In genomic region chr2:224583033-224583432, GRCh38 we compare ENCODE assay signal across 8 cellular contexts. TPM values are rescaled to one million over a fixed set of nuclear protein-coding genes. Genes with fewer than 3 reads are reported as not detected.
DNase-seq lines count a peak whose midpoint lies in the region; ATAC-seq and TF ChIP-seq lines count a peak whose summit lies in the region.
"Not testable (repeated sequence)": the region's sequence is repeated elsewhere in the genome, so short reads cannot be mapped to it uniquely, and the experiment has no call there.

No MANE protein-coding gene starts in this region.

- H4K20me1 ChIP-seq in SK-N-SH (ENCODE audit: insufficient read depth) (peaks cover 64% of the 10 kb centered on the region), hepatocyte (ENCODE audit: insufficient read depth, poor library complexity, severe bottlenecking) (peaks cover 64% of the 10 kb centered on the region)

- not testable (repeated sequence) for H3K36me3 ChIP-seq in BE2C; SK-N-SH (replicated peaks in 1 of 2; ENCODE audit: control insufficient read depth in 1 of 2, insufficient read depth in 2 of 2, low read length in 1 of 2); effector memory CD4-positive, alpha-beta T cell (ENCODE audit: control insufficient read depth, insufficient read depth, low read length); hepatocyte (replicated peaks; ENCODE audit: insufficient read depth, low read depth)

- H2AFZ ChIP-seq in SK-N-SH (ENCODE audit: low read depth); hepatocyte: not testable (repeated sequence)

- CTCF ChIA-PET in SK-N-SH (lab: Yijun Ruan, JAX) = interaction anchor here (0.9 to 1.1 kb wide), 3 partner anchors 68 to 225 kb away, joined by 3 to 4 read pairs (median 4); no protein-coding TSS in a partner anchor

- DNase-seq in BE2C; HFFc6; SK-N-SH; effector memory CD4-positive, alpha-beta T cell; hepatocyte (ENCODE audit: low spot score); nephron progenitor cell: not testable (repeated sequence)

- peaks cover 13% of the 10 kb centered on the region for H3F3A ChIP-seq in SK-N-SH (replicated peaks; ENCODE audit: insufficient read depth)

- WGBS in SK-N-SH (ENCODE audit: low lambda C conversion rate) = 95% methylated on average over 14 of the region's 14 CpGs
- 96% methylated on average over 14 of the region's 14 CpGs for WGBS in hepatocyte (ENCODE audit: low lambda C conversion rate, missing lambda C conversion rate)

- not testable (repeated sequence) for H3K27ac ChIP-seq in SK-N-SH (ENCODE audit: low read depth in 2 of 2, low read length in 1 of 2); effector memory CD4-positive, alpha-beta T cell (ENCODE audit: insufficient read depth, low read length, poor library complexity, severe bottlenecking)
- H3K27ac ChIP-seq in hepatocyte = peak overlapping the region; percentile 83

- ATAC-seq in stimulated activated memory B cell treated with anti-CD40 and anti-IgM and Interleukin-4, amounts not matched to agents 10 μg/mL and 1 μg/mL and 100 μg/mL, for 72 hours = not testable (repeated sequence)

- not testable (repeated sequence) for H3K27ac Mint-ChIP-seq in HFFc6; activated naive CD4-positive, alpha-beta T cell treated with anti-CD3 and anti-CD28 coated beads, Interleukin-2, amount 50 U/mL, for 24 hours; nephron progenitor cell; stimulated activated memory B cell treated with anti-CD40 and anti-IgM and Interleukin-4, amounts not matched to agents 10 μg/mL and 1 μg/mL and 100 μg/mL, for 72 hours

- not testable (repeated sequence) for H3K27me3 Mint-ChIP-seq in HFFc6 (ENCODE audit: insufficient read depth); activated naive CD4-positive, alpha-beta T cell treated with anti-CD3 and anti-CD28 coated beads, Interleukin-2, amount 50 U/mL, for 24 hours; nephron progenitor cell (ENCODE audit: low read depth, poor library complexity); stimulated activated memory B cell treated with anti-CD40 and anti-IgM and Interleukin-4, amounts not matched to agents 10 μg/mL and 1 μg/mL and 100 μg/mL, for 72 hours

- H3K9me2 ChIP-seq in SK-N-SH; hepatocyte (replicated peaks; ENCODE audit: insufficient read depth): not testable (repeated sequence)

- not testable (repeated sequence) for H3K4me1 ChIP-seq in BE2C
- H3K4me1 ChIP-seq in SK-N-SH (ENCODE audit: control insufficient read depth in 1 of 2, insufficient read depth in 2 of 2, low read depth in 1 of 2, low read length in 1 of 2) (peaks cover 4 to 12% of the 10 kb centered on the region in 2 experiments; a peak in 3 of 4 replicates), hepatocyte (ENCODE audit: insufficient read depth) (peaks cover 23% of the 10 kb centered on the region)
- peaks cover 39% of the 10 kb centered on the region for H3K4me1 ChIP-seq in effector memory CD4-positive, alpha-beta T cell (ENCODE audit: control insufficient read depth, insufficient read depth, low read length, poor library complexity, severe bottlenecking)

- POLR2A ChIA-PET in SK-N-SH (lab: Yijun Ruan, JAX) = not testable (repeated sequence)

- H3K4me2 ChIP-seq in SK-N-SH (peak overlapping the region; percentile 91), hepatocyte (peak overlapping the region; percentile 95)

- H3K4me3 ChIP-seq in BE2C (ENCODE audit: low read depth, low read length) = peak overlapping the region; percentile 88
- H3K4me3 ChIP-seq in SK-N-SH (ENCODE audit: low read depth in 2 of 2, low read length in 1 of 2) = peak overlapping the region; percentile 83 to 91; a peak in 3 of 4 replicates
- peak overlapping the region; percentile 83 for H3K4me3 ChIP-seq in effector memory CD4-positive, alpha-beta T cell (ENCODE audit: insufficient read depth, low read depth, low read length, poor library complexity, severe bottlenecking)
- not testable (repeated sequence) for H3K4me3 ChIP-seq in hepatocyte

- not testable (repeated sequence) for TF ChIP-seq EP300 in SK-N-SH (IDR thresholded peaks at IDR 0.05; ENCODE audit: borderline replicate concordance in 1 of 2, low read depth in 1 of 2, low read length in 1 of 2)

- not testable (repeated sequence) for H3K9me3 ChIP-seq in BE2C; SK-N-SH; effector memory CD4-positive, alpha-beta T cell (ENCODE audit: control insufficient read depth, low read length); hepatocyte (ENCODE audit: low read depth)

- TF ChIP-seq RAD21 in SK-N-SH (IDR thresholded peaks at IDR 0.05; ENCODE audit: low read length) = not testable (repeated sequence)

- peaks cover 44% of the 10 kb centered on the region for H3K4me1 Mint-ChIP-seq in HFFc6 (ENCODE audit: low read depth)
- H3K4me1 Mint-ChIP-seq in activated naive CD4-positive, alpha-beta T cell treated with anti-CD3 and anti-CD28 coated beads, Interleukin-2, amount 50 U/mL, for 24 hours = peaks cover 62% of the 10 kb centered on the region
- H3K4me1 Mint-ChIP-seq in nephron progenitor cell = peaks cover 37% of the 10 kb centered on the region
- H3K4me1 Mint-ChIP-seq in stimulated activated memory B cell treated with anti-CD40 and anti-IgM and Interleukin-4, amounts not matched to agents 10 μg/mL and 1 μg/mL and 100 μg/mL, for 72 hours = peaks cover 36% of the 10 kb centered on the region

- H3K36me3 Mint-ChIP-seq in HFFc6 (ENCODE audit: low read depth) (peaks cover 27% of the 10 kb centered on the region), nephron progenitor cell (ENCODE audit: low read depth) (peaks cover 46% of the 10 kb centered on the region)
- not testable (repeated sequence) for H3K36me3 Mint-ChIP-seq in activated naive CD4-positive, alpha-beta T cell treated with anti-CD3 and anti-CD28 coated beads, Interleukin-2, amount 50 U/mL, for 24 hours
- peaks cover 20% of the 10 kb centered on the region for H3K36me3 Mint-ChIP-seq in stimulated activated memory B cell treated with anti-CD40 and anti-IgM and Interleukin-4, amounts not matched to agents 10 μg/mL and 1 μg/mL and 100 μg/mL, for 72 hours

- H3K4me3 Mint-ChIP-seq in HFFc6 (peak overlapping the region; percentile 99), nephron progenitor cell (peak overlapping the region; percentile 100)
- H3K4me3 Mint-ChIP-seq in activated naive CD4-positive, alpha-beta T cell treated with anti-CD3 and anti-CD28 coated beads, Interleukin-2, amount 50 U/mL, for 24 hours = peak overlapping the region; percentile 98
- H3K4me3 Mint-ChIP-seq in stimulated activated memory B cell treated with anti-CD40 and anti-IgM and Interleukin-4, amounts not matched to agents 10 μg/mL and 1 μg/mL and 100 μg/mL, for 72 hours = peak overlapping the region; percentile 100

- not testable (repeated sequence) for H3K9me3 Mint-ChIP-seq in HFFc6; activated naive CD4-positive, alpha-beta T cell treated with anti-CD3 and anti-CD28 coated beads, Interleukin-2, amount 50 U/mL, for 24 hours; nephron progenitor cell; stimulated activated memory B cell treated with anti-CD40 and anti-IgM and Interleukin-4, amounts not matched to agents 10 μg/mL and 1 μg/mL and 100 μg/mL, for 72 hours

- not testable (repeated sequence) for TF ChIP-seq CTCF in BE2C (IDR thresholded peaks at IDR 0.05; ENCODE audit: low read depth, low read length); HFFc6 (IDR thresholded peaks at IDR 0.05); SK-N-SH (IDR thresholded peaks at IDR 0.05); hepatocyte (IDR thresholded peaks at IDR 0.05; ENCODE audit: poor library complexity); nephron progenitor cell (IDR thresholded peaks at IDR 0.05)

- not testable (repeated sequence) for H3K27me3 ChIP-seq in BE2C; SK-N-SH (ENCODE audit: insufficient read depth); effector memory CD4-positive, alpha-beta T cell (replicated peaks; ENCODE audit: control insufficient read depth, insufficient read depth, low read length, poor library complexity, severe bottlenecking); hepatocyte

- H3K9ac ChIP-seq in SK-N-SH = not testable (repeated sequence)

- H3K79me2 ChIP-seq in SK-N-SH (ENCODE audit: insufficient read depth) (peaks cover 67% of the 10 kb centered on the region), hepatocyte (peaks cover 64% of the 10 kb centered on the region)

RNA-seq across cellular contexts. Expression of gene CUL3, which starts 2.1 kb away (rescaled TPM):
- 67.9 TPM for polyA plus RNA-seq in BE2C (2012; ENCODE audit: insufficient read depth, insufficient read length, low read depth)
- total RNA-seq in HFFc6 (2021; fragmentation: NEBNext Ultra II Directional; extraction: Animal tissue kit (Norgen Biotek cat#: 25700)) = 10 to 100 TPM; 76.9 to 88.4 (median 83.3) TPM
- polyA plus RNA-seq in SK-N-SH (2012; rRNA removed) (17.0 and 17.3 TPM in 2 replicates), hepatocyte (54.9 and 66.4 TPM in 2 replicates)
- 27.3 and 34.3 TPM in 2 replicates for polyA plus RNA-seq in SK-N-SH (2012; cell fraction: cytosol; rRNA removed)
- polyA plus RNA-seq in SK-N-SH (2012; cell fraction: nucleus; rRNA removed) = 10.8 and 34.5 TPM in 2 replicates
- total RNA-seq in hepatocyte = 63.9 and 79.0 TPM in 2 replicates
